In the genomic region with DNA sequence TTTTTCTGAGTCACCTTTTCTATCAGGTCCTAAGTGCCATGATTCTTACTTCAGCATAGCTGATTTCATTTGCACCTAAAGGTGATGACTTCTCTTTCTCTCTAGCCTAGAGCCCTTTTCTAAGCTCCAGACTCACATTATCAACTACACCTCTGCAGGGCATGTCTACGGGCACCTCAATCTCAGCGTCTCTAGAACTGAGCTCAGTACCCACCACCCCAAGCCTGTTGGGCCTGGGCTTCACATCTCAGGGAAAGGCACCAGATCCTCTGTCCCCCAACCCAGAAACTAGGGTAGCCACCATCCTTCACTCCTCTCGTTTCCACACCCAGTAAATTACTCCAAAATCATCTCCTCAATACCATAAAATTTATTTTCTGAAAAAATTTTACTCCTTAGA, we compare ENCODE assay signal across 30 cellular contexts. TPM values are rescaled to one million over a fixed set of nuclear protein-coding genes. Genes with fewer than 3 reads are reported as not detected.
DNase-seq lines count a peak whose midpoint lies in the region; ATAC-seq and TF ChIP-seq lines count a peak whose summit lies in the region.
"Had no signal": no experiment of that assay in that cellular context is flagged by ENCODE, and none has a peak within 500 bp of the region (broad histone marks: within the 10 kb centered on the region; RNA-seq: fewer than 3 reads in every experiment).

No MANE protein-coding gene starts in this region.

- H3K9me3 ChIP-seq in CD4-positive, alpha-beta memory T cell (ENCODE audit: control insufficient read depth in 1 of 2, low read length in 2 of 2), result no peaks in the 10 kb centered on the region
- H3K9me3 ChIP-seq: mucosa of descending colon, sigmoid colon, SK-N-SH had no signal

- no peak overlapping the region for H3K4me3 Mint-ChIP-seq in activated naive CD4-positive, alpha-beta T cell treated with anti-CD3 and anti-CD28 coated beads, Interleukin-2, amount 50 U/mL, for 24 hours
- H3K4me3 Mint-ChIP-seq in CD4-positive, alpha-beta memory T cell, result no peak overlapping the region
- H3K4me3 Mint-ChIP-seq in activated CD8-positive, alpha-beta T cell treated with anti-CD3 and anti-CD28 coated beads for 36 hours, result no peak overlapping the region
- H3K4me3 Mint-ChIP-seq in mesothelial cell of epicardium, result no peak overlapping the region
- H3K4me3 Mint-ChIP-seq: HFFc6; neural progenitor cell; stimulated activated memory B cell treated with anti-CD40 and anti-IgM and Interleukin-4, amounts not matched to agents 10 μg/mL and 1 μg/mL and 100 μg/mL, for 72 hours had no signal

- CTCF ChIA-PET in CD4-positive, alpha-beta memory T cell (lab: Charles Lee; ENCODE audit: partially characterized antibody), result interaction anchor here (1.0 to 1.2 kb wide), 2 partner anchors 105 to 136 kb away, joined by 3 read pairs; no protein-coding TSS in a partner anchor
- CTCF ChIA-PET in activated CD8-positive, alpha-beta T cell treated with anti-CD3 and anti-CD28 coated beads for 36 hours (lab: Charles Lee), result interaction anchor here (1.6 to 3.0 kb wide), 2 partner anchors 8 to 136 kb away, joined by 4 to 15 read pairs; no protein-coding TSS in a partner anchor

- peaks cover 26% of the 10 kb centered on the region for H3K36me3 ChIP-seq in CD4-positive, alpha-beta memory T cell (ENCODE audit: insufficient read depth, low read length)

- H3K27ac ChIP-seq in CD4-positive, alpha-beta memory T cell (ENCODE audit: low read depth, low read length), result no peak overlapping the region
- no peak overlapping the region for H3K27ac ChIP-seq in coronary artery
- H3K27ac ChIP-seq: brain microvascular endothelial cell, epithelial cell of prostate, GM23248, neural progenitor cell, parathyroid adenoma, RWPE1, sigmoid colon, VCaP had no signal

- H3K9me3 Mint-ChIP-seq in activated naive CD4-positive, alpha-beta T cell treated with anti-CD3 and anti-CD28 coated beads, Interleukin-2, amount 50 U/mL, for 24 hours, result no peaks in the 10 kb centered on the region
- H3K9me3 Mint-ChIP-seq in CD4-positive, alpha-beta memory T cell, result peaks cover 0 to 3% (median 0%) of the 10 kb centered on the region in 8 donors
- H3K9me3 Mint-ChIP-seq in activated CD8-positive, alpha-beta T cell treated with anti-CD3 and anti-CD28 coated beads for 36 hours, result no peaks in the 10 kb centered on the region
- H3K9me3 Mint-ChIP-seq in mesothelial cell of epicardium, result no peaks in the 10 kb centered on the region
- H3K9me3 Mint-ChIP-seq: HFFc6; neural progenitor cell; stimulated activated memory B cell treated with anti-CD40 and anti-IgM and Interleukin-4, amounts not matched to agents 10 μg/mL and 1 μg/mL and 100 μg/mL, for 72 hours had no signal

- H3K4me1 ChIP-seq in CD4-positive, alpha-beta memory T cell (ENCODE audit: insufficient read depth, low read length), result no peaks in the 10 kb centered on the region
- H3K4me1 ChIP-seq: neural progenitor cell, parathyroid adenoma, sigmoid colon had no signal

- POLR2A ChIA-PET in CD4-positive, alpha-beta memory T cell (lab: Charles Lee; ENCODE audit: partially characterized antibody), result no interaction called here
- POLR2A ChIA-PET in activated CD8-positive, alpha-beta T cell treated with anti-CD3 and anti-CD28 coated beads for 36 hours (lab: Charles Lee), result interaction anchor here (0.8 to 1.1 kb wide), 2 partner anchors 30 to 203 kb away, joined by 3 to 4 read pairs; no protein-coding TSS in a partner anchor

- no peak overlapping the region for H3K4me3 ChIP-seq in CD4-positive, alpha-beta memory T cell (ENCODE audit: low read length in 2 of 2)
- no peak overlapping the region for H3K4me3 ChIP-seq in coronary artery
- H3K4me3 ChIP-seq: GM12878, GM23248, mucosa of descending colon, neural progenitor cell, sigmoid colon had no signal

- H3K27ac Mint-ChIP-seq in activated naive CD4-positive, alpha-beta T cell treated with anti-CD3 and anti-CD28 coated beads, Interleukin-2, amount 50 U/mL, for 24 hours, result peak overlapping the region; percentile 66
- peak overlapping the region in 6 of 7 donors; percentile 8 to 91 (median 29) for H3K27ac Mint-ChIP-seq in CD4-positive, alpha-beta memory T cell
- peak overlapping the region; percentile 0 for H3K27ac Mint-ChIP-seq in activated CD8-positive, alpha-beta T cell treated with anti-CD3 and anti-CD28 coated beads for 36 hours
- H3K27ac Mint-ChIP-seq in mesothelial cell of epicardium, result peak overlapping the region; percentile 1
- H3K27ac Mint-ChIP-seq: neural progenitor cell; stimulated activated memory B cell treated with anti-CD40 and anti-IgM and Interleukin-4, amounts not matched to agents 10 μg/mL and 1 μg/mL and 100 μg/mL, for 72 hours had no signal

- H3K27me3 ChIP-seq in CD4-positive, alpha-beta memory T cell (ENCODE audit: insufficient read depth, low read length), result no peaks in the 10 kb centered on the region
- H3K27me3 ChIP-seq: brain microvascular endothelial cell, neural progenitor cell, sigmoid colon had no signal

- no peak for ATAC-seq in activated CD8-positive, alpha-beta T cell treated with anti-CD3 and anti-CD28 coated beads for 36 hours
- ATAC-seq: GM12878; mucosa of descending colon; stimulated activated memory B cell treated with anti-CD40 and anti-IgM and Interleukin-4, amounts not matched to agents 10 μg/mL and 1 μg/mL and 100 μg/mL, for 72 hours had no signal

- no peak for DNase-seq in activated naive CD4-positive, alpha-beta T cell (lab: John Stamatoyannopoulos, UW)
- DNase-seq in CD4-positive, alpha-beta memory T cell, result no peak
- no peak for DNase-seq in activated CD8-positive, alpha-beta T cell treated with anti-CD3 and anti-CD28 coated beads for 36 hours
- no peak for DNase-seq in mesothelial cell of epicardium (ENCODE audit: low spot score in 2 of 2, unreplicated experiment in 2 of 2)
- DNase-seq in SW 1271 (lab: John Stamatoyannopoulos, UW), result no peak
- no peak for DNase-seq in coronary artery (ENCODE audit: low spot score)
- no peak for DNase-seq in SW480 (ENCODE audit: low spot score)
- DNase-seq: ACHN; activated CD8-positive, alpha-beta memory T cell treated with anti-CD3 and anti-CD28 coated beads, Interleukin-2, amount 50 U/mL, for 48 hours; amniotic stem cell; brain microvascular endothelial cell; GM23248; HFFc6; IMR-90; mucosa of descending colon; NCI-H1048; NCI-H1694; NCI-H446 treated with DMSO at 0.1 percent for 48 hours; sigmoid colon; SK-N-SH; stimulated activated CD4-positive, alpha-beta T cell treated with anti-CD3 and anti-CD28 coated beads, Interleukin-4, amount 100 ng/mL, for 24 hours; T-helper 9 cell had no signal

- peaks cover 19% of the 10 kb centered on the region for H3K36me3 Mint-ChIP-seq in activated naive CD4-positive, alpha-beta T cell treated with anti-CD3 and anti-CD28 coated beads, Interleukin-2, amount 50 U/mL, for 24 hours
- peaks cover 33 to 45% of the 10 kb centered on the region in 2 donors for H3K36me3 Mint-ChIP-seq in CD4-positive, alpha-beta memory T cell
- peaks cover 31% of the 10 kb centered on the region for H3K36me3 Mint-ChIP-seq in activated CD8-positive, alpha-beta T cell treated with anti-CD3 and anti-CD28 coated beads for 36 hours (ENCODE audit: low read depth)
- H3K36me3 Mint-ChIP-seq in mesothelial cell of epicardium, result peaks cover 38% of the 10 kb centered on the region

- no peak for TF ChIP-seq CTCF in activated CD8-positive, alpha-beta T cell treated with anti-CD3 and anti-CD28 coated beads for 36 hours (IDR thresholded peaks at IDR 0.05)
- TF ChIP-seq CTCF in mesothelial cell of epicardium (IDR thresholded peaks at IDR 0.05; ENCODE audit: unreplicated experiment) (no peak), coronary artery (IDR thresholded peaks at IDR 0.05) (no peak)

- intact Hi-C loops in CD4-positive, alpha-beta memory T cell (cut with micrococcal nuclease), result no loop called here
- intact Hi-C loops in activated CD8-positive, alpha-beta T cell treated with anti-CD3 and anti-CD28 coated beads for 36 hours (cut with micrococcal nuclease), result no loop called here

- H3K4me1 Mint-ChIP-seq in activated naive CD4-positive, alpha-beta T cell treated with anti-CD3 and anti-CD28 coated beads, Interleukin-2, amount 50 U/mL, for 24 hours, result no peaks in the 10 kb centered on the region
- H3K4me1 Mint-ChIP-seq in CD4-positive, alpha-beta memory T cell, result peaks cover 0 to 3% (median 1%) of the 10 kb centered on the region in 4 donors
- H3K4me1 Mint-ChIP-seq in activated CD8-positive, alpha-beta T cell treated with anti-CD3 and anti-CD28 coated beads for 36 hours (ENCODE audit: low read depth), result peaks cover 8% of the 10 kb centered on the region
- no peaks in the 10 kb centered on the region for H3K4me1 Mint-ChIP-seq in mesothelial cell of epicardium
- H3K4me1 Mint-ChIP-seq: neural progenitor cell had no signal

- H3K27me3 Mint-ChIP-seq in activated naive CD4-positive, alpha-beta T cell treated with anti-CD3 and anti-CD28 coated beads, Interleukin-2, amount 50 U/mL, for 24 hours, result no peaks in the 10 kb centered on the region
- no peaks in the 10 kb centered on the region for H3K27me3 Mint-ChIP-seq in CD4-positive, alpha-beta memory T cell
- no peaks in the 10 kb centered on the region for H3K27me3 Mint-ChIP-seq in activated CD8-positive, alpha-beta T cell treated with anti-CD3 and anti-CD28 coated beads for 36 hours
- no peaks in the 10 kb centered on the region for H3K27me3 Mint-ChIP-seq in mesothelial cell of epicardium (ENCODE audit: low read depth)
- H3K27me3 Mint-ChIP-seq: stimulated activated memory B cell treated with anti-CD40 and anti-IgM and Interleukin-4, amounts not matched to agents 10 μg/mL and 1 μg/mL and 100 μg/mL, for 72 hours had no signal

RNA-seq across cellular contexts. Expression of a gene that starts 10.6 kb away (rescaled TPM):
- 100 to 1,000 TPM; 319 to 320 TPM for total RNA-seq in CD4-positive, alpha-beta memory T cell
- polyA plus RNA-seq in CD4-positive, alpha-beta memory T cell, result 10 to 100 TPM; 22.8 to 68.7 TPM
- total RNA-seq in activated CD8-positive, alpha-beta T cell treated with anti-CD3 and anti-CD28 coated beads for 36 hours, result 100 to 1,000 TPM; 259 to 260 TPM
- total RNA-seq in mesothelial cell of epicardium, result 286 to 307 TPM (median 301 TPM) in 3 replicates

Comparison
In these comparisons a context has a peak if more than half of its experiments do, and no peak if none do; other contexts are left out.
1. H3K27ac Mint-ChIP-seq: peak in every context shown above with its lines; median percentile 66 in activated naive CD4-positive, alpha-beta T cell treated with anti-CD3 and anti-CD28 coated beads, Interleukin-2, amount 50 U/mL, for 24 hours; 29 in CD4-positive, alpha-beta memory T cell; 1 in mesothelial cell of epicardium; 0 in activated CD8-positive, alpha-beta T cell treated with anti-CD3 and anti-CD28 coated beads for 36 hours.